ENCODE assay signal across 11 cellular contexts in genomic region chr7:42262907-42263466, GRCh38. TPM values are rescaled to one million over a fixed set of nuclear protein-coding genes. Genes with fewer than 3 reads are reported as not detected.
A peak's percentile ranks its signal among the peaks of the same experiment; 100 is the strongest.
DNase-seq lines count a peak whose midpoint lies in the region; ATAC-seq and TF ChIP-seq lines count a peak whose summit lies in the region.
"Had no signal": no experiment of that assay in that cellular context is flagged by ENCODE, and none has a peak within 500 bp of the region (broad histone marks: within the 10 kb centered on the region; RNA-seq: fewer than 3 reads in every experiment).

No MANE protein-coding gene starts in this region.

- POLR2A ChIA-PET in RWPE1 (lab: Yijun Ruan, JAX; ENCODE audit: low non-redundant PET), result no interaction called here
- POLR2A ChIA-PET in GM10248 (lab: Yijun Ruan, JAX), result no interaction called here

- H4K20me1 ChIP-seq in osteoblast (ENCODE audit: insufficient read depth, low read length), result no peaks in the 10 kb centered on the region

- H3K4me1 ChIP-seq in foreskin keratinocyte (peaks cover 13% of the 10 kb centered on the region), osteoblast (ENCODE audit: insufficient read depth, low read length) (peaks cover 6% of the 10 kb centered on the region)

- no peaks in the 10 kb centered on the region for H3K36me3 ChIP-seq in osteoblast (ENCODE audit: insufficient read depth, low read length)

- H3K36me3 Mint-ChIP-seq in natural killer cell, result no peaks in the 10 kb centered on the region
- H3K36me3 Mint-ChIP-seq: CD8-positive, alpha-beta T cell had no signal

- TF ChIP-seq CTCF in RWPE1 (conservative IDR thresholded peaks at IDR 0.05; ENCODE audit: low read depth) (no peak), foreskin keratinocyte (conservative IDR thresholded peaks at IDR 0.05) (no peak), osteoblast (IDR thresholded peaks at IDR 0.05; ENCODE audit: extremely low read depth, low read depth, low read length) (no peak), natural killer cell (IDR thresholded peaks at IDR 0.05) (no peak), GM10248 (IDR thresholded peaks at IDR 0.05; ENCODE audit: control extremely low read depth, extremely low read depth, low read depth, missing control alignments) (no peak)

- ATAC-seq in foreskin keratinocyte (peak; percentile 73), natural killer cell (no peak), GM21825 (IDR thresholded peaks at IDR 0.05; ENCODE audit: unreplicated experiment) (no peak)
- ATAC-seq: CD8-positive, alpha-beta T cell had no signal

- H3K27me3 ChIP-seq in foreskin keratinocyte, result no peaks in the 10 kb centered on the region
- H3K27me3 ChIP-seq in osteoblast (ENCODE audit: insufficient read depth, low read length), result no peaks in the 10 kb centered on the region

- peaks cover 0 to 4% of the 10 kb centered on the region in 2 donors for H3K4me1 Mint-ChIP-seq in natural killer cell

- H3K4me3 Mint-ChIP-seq in natural killer cell, result no peak overlapping the region
- H3K4me3 Mint-ChIP-seq: CD8-positive, alpha-beta T cell had no signal

- H3K9me3 Mint-ChIP-seq in natural killer cell, result peaks cover 0 to 4% of the 10 kb centered on the region in 2 donors
- H3K9me3 Mint-ChIP-seq: CD8-positive, alpha-beta T cell had no signal

- CTCF ChIA-PET in RWPE1 (lab: Yijun Ruan, JAX) (interaction anchor here (0.6 to 0.7 kb wide), 3 partner anchors 10 to 250 kb away, joined by 3 to 4 read pairs (median 3); no protein-coding TSS in a partner anchor), GM10248 (lab: Yijun Ruan, JAX) (no interaction called here)

- H3K27me3 Mint-ChIP-seq in natural killer cell (ENCODE audit: low read depth in 2 of 2), result peaks cover 2 to 10% of the 10 kb centered on the region in 2 donors

- intact Hi-C loops in natural killer cell (cut with micrococcal nuclease), result no loop called here

- H3K4me3 ChIP-seq in osteoblast (ENCODE audit: insufficient read depth, low read length), result no peak overlapping the region

- H3K27ac Mint-ChIP-seq in natural killer cell, result no peak overlapping the region
- H3K27ac Mint-ChIP-seq: CD8-positive, alpha-beta T cell had no signal

- H2AFZ ChIP-seq in osteoblast (ENCODE audit: low read length), result peak overlapping the region; percentile 80

- DNase-seq in EH (ENCODE audit: low read depth) (peak; percentile 94), RWPE1 (ENCODE audit: low spot score) (peak; percentile 59), foreskin keratinocyte (peak; percentile 57 to 85), osteoblast (ENCODE audit: insufficient read length, low spot score, missing footprints) (peak; percentile 84), natural killer cell (no peak), foreskin melanocyte (no peak), GM10248 (ENCODE audit: extremely low spot score) (no peak)
- DNase-seq: CD8-positive, alpha-beta T cell; KG1; NCI-H524 treated with DMSO at 0.1 percent for 48 hours had no signal

- H3K9me3 ChIP-seq in osteoblast (ENCODE audit: low read depth, low read length), result no peaks in the 10 kb centered on the region

- no peaks in the 10 kb centered on the region for H3K79me2 ChIP-seq in osteoblast (ENCODE audit: insufficient read depth, low read length)

- peak overlapping the region; percentile 32 for H3K4me2 ChIP-seq in osteoblast (ENCODE audit: insufficient read depth, low read length)

- H3K27ac ChIP-seq in RWPE1, result peak overlapping the region; percentile 72
- H3K27ac ChIP-seq in foreskin keratinocyte, result no peak overlapping the region
- H3K27ac ChIP-seq in osteoblast (ENCODE audit: low read depth, low read length), result no peak overlapping the region

RNA-seq across cellular contexts. Expression of gene GLI3, which starts 26.0 kb away (rescaled TPM):
- 6.9 and 8.3 TPM in 2 replicates for total RNA-seq in foreskin keratinocyte
- 1.7 and 2.2 TPM in 2 replicates for polyA plus RNA-seq in foreskin keratinocyte
- 10.9 and 11.9 TPM in 2 replicates for total RNA-seq in osteoblast
- total RNA-seq in natural killer cell, result 1 to 10 TPM; 2.9 to 4.7 (median 3.1) TPM

Comparison
In these comparisons a context has a peak if more than half of its experiments do, and no peak if none do; other contexts are left out.
1. DNase-seq: peak in EH (single experiment), RWPE1 (single experiment), foreskin keratinocyte (2 of 2) and osteoblast (single experiment); none in natural killer cell (single experiment), foreskin melanocyte (single experiment) and GM10248 (single experiment).